1 cellular context compared by ENCODE assay signal in genomic region chr7:107918948-107919347, GRCh38.
TF ChIP-seq lines count a peak whose summit lies in the region.

No MANE protein-coding gene starts in this region.

TF ChIP-seq in endothelial cell of umbilical vein, 7 proteins besides CTCF, POLR2A, EP300 and RAD21:
- no peak for TF ChIP-seq FOS (IDR thresholded peaks at IDR 0.05; ENCODE audit: borderline replicate concordance, insufficient read depth, low read length)
- no peak for TF ChIP-seq MYC (IDR thresholded peaks at IDR 0.05; ENCODE audit: low read depth, low read length)
- no peak for TF ChIP-seq EZH2 (IDR thresholded peaks at IDR 0.05; ENCODE audit: borderline replicate concordance, low read depth, low read length, severe bottlenecking)
- peak; percentile 13 for TF ChIP-seq POLR2AphosphoS5 (IDR thresholded peaks at IDR 0.05; ENCODE audit: insufficient read depth, low read depth, low read length)
- no peak for TF ChIP-seq JUN (IDR thresholded peaks at IDR 0.05; ENCODE audit: borderline replicate concordance, insufficient read depth, insufficient read length, low read depth)
